1 cellular context compared by ENCODE assay signal in genomic region chr14:50529288-50530179, GRCh38.
TF ChIP-seq lines count a peak whose summit lies in the region.

No MANE protein-coding gene starts in this region.

TF ChIP-seq in neural cell, 6 proteins besides CTCF, POLR2A, EP300 and RAD21 (continued from another document):
- TF ChIP-seq MXI1 (conservative IDR thresholded peaks at IDR 0.05; ENCODE audit: poor library complexity, severe bottlenecking) (no peak), TAF1 (IDR thresholded peaks at IDR 0.05; ENCODE audit: low read depth) (no peak)
TF ChIP-seq in neural cell: peak in this region for 0.
